ENCODE assay signal across 17 cellular contexts in the genomic region with DNA sequence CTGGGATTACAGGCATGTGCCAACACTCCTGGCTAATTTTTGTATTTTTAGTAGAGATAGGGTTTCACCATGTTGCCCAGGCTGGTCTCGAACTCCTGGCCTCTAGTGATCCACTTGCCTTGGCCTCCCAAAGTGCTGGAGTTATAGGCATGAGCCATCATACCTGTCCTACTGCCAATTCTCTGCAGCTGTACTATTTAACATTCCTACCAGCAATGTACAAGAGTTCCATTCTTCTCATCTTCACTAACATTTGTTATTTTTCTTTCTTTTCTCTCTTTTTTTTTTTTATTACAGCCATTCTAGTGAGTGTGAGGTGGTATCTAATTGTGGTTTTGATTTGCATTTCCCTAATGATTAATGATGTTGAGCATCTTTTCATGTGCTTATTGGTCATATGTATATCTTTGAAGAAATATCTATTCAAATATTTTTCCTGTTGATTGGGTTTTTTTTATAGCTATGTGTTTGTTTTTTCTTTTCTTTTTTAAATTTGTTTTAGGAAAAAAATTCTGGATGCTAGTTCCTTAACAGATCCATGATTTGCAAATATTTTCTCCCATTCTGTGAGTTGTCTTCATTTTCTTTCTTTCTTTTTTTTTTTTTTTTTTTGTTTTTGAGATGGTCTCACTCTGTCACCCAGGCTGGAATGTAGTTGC. TPM values are rescaled to one million over a fixed set of nuclear protein-coding genes. Genes with fewer than 3 reads are reported as not detected.
DNase-seq lines count a peak whose midpoint lies in the region; ATAC-seq, FAIRE-seq and TF ChIP-seq lines count a peak whose summit lies in the region.
"Had no signal": no experiment of that assay in that cellular context is flagged by ENCODE, and none has a peak within 500 bp of the region (broad histone marks: within the 10 kb centered on the region; RNA-seq: fewer than 3 reads in every experiment).

No MANE protein-coding gene starts in this region.

- no peak overlapping the region for H3K27ac Mint-ChIP-seq in CD4-positive, CD25-positive, alpha-beta regulatory T cell
- 0 out of 2 replicates have a peak overlapping the region, but pooled peaks have one; percentile 24 for H3K27ac Mint-ChIP-seq in GM23338
- peak overlapping the region in 1 of 9 donors; percentile 61 for H3K27ac Mint-ChIP-seq in naive thymus-derived CD4-positive, alpha-beta T cell
- no peak overlapping the region for H3K27ac Mint-ChIP-seq in activated CD4-positive, alpha-beta T cell treated with anti-CD3 and anti-CD28 coated beads, Interleukin-2, amount 10 ng/mL, durations not matched to agents 7 days and 5 days

- H3K9ac ChIP-seq in K562 (ENCODE audit: insufficient read depth in 1 of 2, low read depth in 2 of 2, low read length in 2 of 2) = no peak overlapping the region

- CTCF ChIA-PET in K562 (lab: Yijun Ruan, JAX; ENCODE audit: low intra/inter-chr PET ratio) = interaction anchor here (0.6 kb wide), 1 partner anchor 260 kb away, joined by 3 read pairs; no protein-coding TSS in a partner anchor
- CTCF ChIA-PET in naive thymus-derived CD4-positive, alpha-beta T cell (lab: Charles Lee) = no interaction called here
- CTCF ChIA-PET in activated CD4-positive, alpha-beta T cell treated with anti-CD3 and anti-CD28 coated beads, Interleukin-2, amount 10 ng/mL, durations not matched to agents 7 days and 5 days (lab: Charles Lee) = interaction anchor here (0.6 kb wide), 1 partner anchor 11 kb away, joined by 3 read pairs; no protein-coding TSS in a partner anchor

- H3K27ac ChIP-seq in CD4-positive, CD25-positive, alpha-beta regulatory T cell (ENCODE audit: insufficient read depth, low read length, poor library complexity, severe bottlenecking) = no peak overlapping the region
- H3K27ac ChIP-seq in GM23338 (ENCODE audit: low read depth) = no peak overlapping the region
- H3K27ac ChIP-seq in K562 (ENCODE audit: extremely low read depth, low read depth, low read length) = no peak overlapping the region
- H3K27ac ChIP-seq in naive thymus-derived CD4-positive, alpha-beta T cell (ENCODE audit: low read depth, low read length) = no peak overlapping the region
- H3K27ac ChIP-seq: Peyer's patch had no signal

- no TSS peak for BruUV-seq in K562 (replicated peaks; lab: Mats Ljungman, UMichigan)

- peaks cover 98% of the 10 kb centered on the region for H3K79me2 ChIP-seq in GM23338 (replicated peaks; ENCODE audit: insufficient read depth)
- H3K79me2 ChIP-seq in K562 (ENCODE audit: control insufficient read depth, insufficient read depth, low read length) = peaks cover 93% of the 10 kb centered on the region

- H3K4me1 ChIP-seq in CD4-positive, CD25-positive, alpha-beta regulatory T cell (ENCODE audit: control insufficient read depth, insufficient read depth, low read length, poor library complexity, severe bottlenecking) = peaks cover 27% of the 10 kb centered on the region
- H3K4me1 ChIP-seq in GM23338 (ENCODE audit: insufficient read depth) (0 out of 2 replicates have a peak, but pooled peaks cover 4% of the 10 kb centered on the region), K562 (replicated peaks in 1 of 2; ENCODE audit: control insufficient read depth in 2 of 2, insufficient read depth in 2 of 2, low read length in 2 of 2) (peaks cover 10 to 11% of the 10 kb centered on the region in 2 experiments; a peak in 3 of 5 replicates)
- peaks cover 17 to 18% of the 10 kb centered on the region in 2 donors for H3K4me1 ChIP-seq in naive thymus-derived CD4-positive, alpha-beta T cell (ENCODE audit: control insufficient read depth in 2 of 2, insufficient read depth in 2 of 2, low read length in 2 of 2)

- FAIRE-seq in K562 (lab: Jason Lieb, UNC) = no peak

- H3K4me3 ChIP-seq in CD4-positive, CD25-positive, alpha-beta regulatory T cell (ENCODE audit: low read depth, low read length) = peak overlapping the region; percentile 31
- no peak overlapping the region for H3K4me3 ChIP-seq in GM23338
- H3K4me3 ChIP-seq in K562 = no peak overlapping the region
- H3K4me3 ChIP-seq in naive thymus-derived CD4-positive, alpha-beta T cell (ENCODE audit: low read length) = no peak overlapping the region
- H3K4me3 ChIP-seq: Peyer's patch had no signal

- no peaks in the 10 kb centered on the region for H3K9me2 ChIP-seq in GM23338 (ENCODE audit: insufficient read depth)

- no peak for TF ChIP-seq EP300 in K562 (IDR thresholded peaks at IDR 0.05; ENCODE audit: low read length)

- peaks cover 41 to 79% (median 53%) of the 10 kb centered on the region in 4 donors for H3K4me1 Mint-ChIP-seq in CD4-positive, CD25-positive, alpha-beta regulatory T cell
- H3K4me1 Mint-ChIP-seq in GM23338 = peaks cover 17% of the 10 kb centered on the region
- peaks cover 36 to 75% (median 65%) of the 10 kb centered on the region in 7 donors for H3K4me1 Mint-ChIP-seq in naive thymus-derived CD4-positive, alpha-beta T cell
- peaks cover 34% of the 10 kb centered on the region for H3K4me1 Mint-ChIP-seq in activated CD4-positive, alpha-beta T cell treated with anti-CD3 and anti-CD28 coated beads, Interleukin-2, amount 10 ng/mL, durations not matched to agents 7 days and 5 days

- DNase-seq in CD4-positive, CD25-positive, alpha-beta regulatory T cell = no peak
- no peak for DNase-seq in GM23338 (ENCODE audit: low spot score)
- DNase-seq in K562 (ENCODE audit: extremely low read depth in 1 of 4, low spot score in 3 of 4) = no peak
- DNase-seq in naive thymus-derived CD4-positive, alpha-beta T cell = no peak
- DNase-seq in T-helper 2 cell = no peak
- no peak for DNase-seq in activated CD4-positive, alpha-beta T cell treated with anti-CD3 and anti-CD28 coated beads, Interleukin-2, amount 10 ng/mL, durations not matched to agents 7 days and 5 days
- DNase-seq in NCI-H2196 treated with DMSO at 0.1 percent for 48 hours (lab: John Stamatoyannopoulos, UW; ENCODE audit: unreplicated experiment) = no peak
- DNase-seq: AML-193, NCI-H1105, NCI-H1694, NCI-H2227 treated with DMSO at 0.1 percent for 48 hours, NCI-H524, Peyer's patch, Right ventricle myocardium superior had no signal

- H3K4me2 ChIP-seq in GM23338 (no peak overlapping the region), K562 (ENCODE audit: insufficient read depth, low read length) (no peak overlapping the region)

- 100% methylated on average over 1 of the region's 1 CpG for WGBS in K562 (ENCODE audit: insufficient coverage, low coverage, missing lambda C conversion rate)

- no peaks in the 10 kb centered on the region for H3F3A ChIP-seq in GM23338 (replicated peaks; ENCODE audit: low read depth)

- peak overlapping the region in 3 of 4 donors; percentile 11 to 66 (median 45) for H3K4me3 Mint-ChIP-seq in CD4-positive, CD25-positive, alpha-beta regulatory T cell
- H3K4me3 Mint-ChIP-seq in GM23338 = no peak overlapping the region
- H3K4me3 Mint-ChIP-seq in naive thymus-derived CD4-positive, alpha-beta T cell = peak overlapping the region in 9 of 10 donors; percentile 12 to 69 (median 40)
- no peak overlapping the region for H3K4me3 Mint-ChIP-seq in activated CD4-positive, alpha-beta T cell treated with anti-CD3 and anti-CD28 coated beads, Interleukin-2, amount 10 ng/mL, durations not matched to agents 7 days and 5 days

- no peaks in the 10 kb centered on the region for H3K27me3 ChIP-seq in CD4-positive, CD25-positive, alpha-beta regulatory T cell (ENCODE audit: control insufficient read depth, insufficient read depth, low read length)
- H3K27me3 ChIP-seq in GM23338 (ENCODE audit: insufficient read depth) (no peaks in the 10 kb centered on the region), K562 (ENCODE audit: control insufficient read depth in 2 of 2, insufficient read depth in 2 of 2, low read length in 2 of 2) (no peaks in the 10 kb centered on the region)
- H3K27me3 ChIP-seq in naive thymus-derived CD4-positive, alpha-beta T cell (ENCODE audit: control insufficient read depth in 2 of 2, insufficient read depth in 2 of 2, low read length in 2 of 2) = no peaks in the 10 kb centered on the region
- H3K27me3 ChIP-seq: Peyer's patch had no signal

- intact Hi-C loops in K562 (cut with micrococcal nuclease) = no loop called here
- intact Hi-C loops in naive thymus-derived CD4-positive, alpha-beta T cell (cut with micrococcal nuclease) = no loop called here

- no peak for ATAC-seq in CD4-positive, CD25-positive, alpha-beta regulatory T cell (ENCODE audit: low read depth in 2 of 2)
- no peak for ATAC-seq in GM23338
- 0 out of 3 replicates have a peak, but pooled peaks have one; percentile 10 for ATAC-seq in K562
- no peak for ATAC-seq in naive thymus-derived CD4-positive, alpha-beta T cell
- ATAC-seq in HG02588 (IDR thresholded peaks at IDR 0.05; ENCODE audit: unreplicated experiment) = no peak
- ATAC-seq: SK-N-SH treated with all-trans-retinoic acid at 6 μM for 48 hours had no signal

- H4K20me1 ChIP-seq in GM23338 (replicated peaks; ENCODE audit: insufficient read depth) (peaks cover 56% of the 10 kb centered on the region), K562 (replicated peaks; ENCODE audit: control insufficient read depth, insufficient read depth, low read length) (peaks cover 4% of the 10 kb centered on the region)

- H2AFZ ChIP-seq in GM23338 (no peak overlapping the region), K562 (ENCODE audit: low read depth, low read length) (no peak overlapping the region)

- in situ Hi-C loops in K562 (cut with MboI) = no loop called here

- no peaks in the 10 kb centered on the region for H3K9me1 ChIP-seq in K562 (ENCODE audit: control insufficient read depth, insufficient read depth, low read length)

- no peaks in the 10 kb centered on the region for H3K27me3 Mint-ChIP-seq in CD4-positive, CD25-positive, alpha-beta regulatory T cell
- H3K27me3 Mint-ChIP-seq in GM23338 (ENCODE audit: insufficient read depth, low read depth, poor library complexity) = peaks cover 4% of the 10 kb centered on the region
- no peaks in the 10 kb centered on the region for H3K27me3 Mint-ChIP-seq in naive thymus-derived CD4-positive, alpha-beta T cell
- no peaks in the 10 kb centered on the region for H3K27me3 Mint-ChIP-seq in activated CD4-positive, alpha-beta T cell treated with anti-CD3 and anti-CD28 coated beads, Interleukin-2, amount 10 ng/mL, durations not matched to agents 7 days and 5 days

- peaks cover 2% of the 10 kb centered on the region for H3K36me3 ChIP-seq in CD4-positive, CD25-positive, alpha-beta regulatory T cell (ENCODE audit: control insufficient read depth, insufficient read depth, low read length)
- no peaks in the 10 kb centered on the region for H3K36me3 ChIP-seq in GM23338 (ENCODE audit: insufficient read depth)
- H3K36me3 ChIP-seq in K562 (ENCODE audit: control insufficient read depth, insufficient read depth, low read length) = peaks cover 17% of the 10 kb centered on the region; the same call in 1 of the 3 replicates
- H3K36me3 ChIP-seq in naive thymus-derived CD4-positive, alpha-beta T cell (ENCODE audit: control insufficient read depth in 2 of 3, insufficient read depth in 3 of 3, low read length in 3 of 3) = no peaks in the 10 kb centered on the region

- no peak for TF ChIP-seq POLR2A in K562 (conservative IDR thresholded peaks at IDR 0.05)

- no peak for TF ChIP-seq RAD21 in K562 (CRISPR knock-in tag; conservative IDR thresholded peaks at IDR 0.05 in 1 of 2, IDR thresholded peaks at IDR 0.05 in 1 of 2)

- no peak for TF ChIP-seq CTCF in GM23338 (conservative IDR thresholded peaks at IDR 0.05; ENCODE audit: low read depth in 2 of 2)
- no peak for TF ChIP-seq CTCF in K562 (IDR thresholded peaks at IDR 0.05 in 2 of 3, conservative IDR thresholded peaks at IDR 0.05 in 1 of 3; ENCODE audit: insufficient read depth in 2 of 3, low read depth in 1 of 3, low read length in 3 of 3)

- H3K9me3 ChIP-seq in CD4-positive, CD25-positive, alpha-beta regulatory T cell (ENCODE audit: control insufficient read depth in 2 of 2, low read length in 2 of 2) = no peaks in the 10 kb centered on the region
- no peaks in the 10 kb centered on the region for H3K9me3 ChIP-seq in K562 (replicated peaks; ENCODE audit: control insufficient read depth, insufficient read depth, low read depth, low read length)
- no peaks in the 10 kb centered on the region for H3K9me3 ChIP-seq in naive thymus-derived CD4-positive, alpha-beta T cell (ENCODE audit: control insufficient read depth in 2 of 3, low read length in 3 of 3)
- H3K9me3 ChIP-seq: Peyer's patch had no signal

- peaks cover 18% of the 10 kb centered on the region for H3K36me3 Mint-ChIP-seq in CD4-positive, CD25-positive, alpha-beta regulatory T cell
- H3K36me3 Mint-ChIP-seq in GM23338 (ENCODE audit: low read depth) = peaks cover 8% of the 10 kb centered on the region; the same call in 2 of the 3 replicates
- H3K36me3 Mint-ChIP-seq in naive thymus-derived CD4-positive, alpha-beta T cell = peaks cover 0 to 31% (median 20%) of the 10 kb centered on the region in 5 donors
- H3K36me3 Mint-ChIP-seq in activated CD4-positive, alpha-beta T cell treated with anti-CD3 and anti-CD28 coated beads, Interleukin-2, amount 10 ng/mL, durations not matched to agents 7 days and 5 days (ENCODE audit: low read depth) = peaks cover 17% of the 10 kb centered on the region

- H3K9me3 Mint-ChIP-seq in CD4-positive, CD25-positive, alpha-beta regulatory T cell = no peaks in the 10 kb centered on the region
- H3K9me3 Mint-ChIP-seq in GM23338 = no peaks in the 10 kb centered on the region
- peaks cover 0 to 2% (median 0%) of the 10 kb centered on the region in 11 donors for H3K9me3 Mint-ChIP-seq in naive thymus-derived CD4-positive, alpha-beta T cell
- no peaks in the 10 kb centered on the region for H3K9me3 Mint-ChIP-seq in activated CD4-positive, alpha-beta T cell treated with anti-CD3 and anti-CD28 coated beads, Interleukin-2, amount 10 ng/mL, durations not matched to agents 7 days and 5 days

- POLR2A ChIA-PET in K562 (lab: Yijun Ruan, JAX) = interaction anchor here (0.5 to 4.1 kb wide), 6 partner anchors 10 to 1045 kb away, joined by 3 to 18 read pairs (median 4); a partner anchor contains a TSS
- POLR2A ChIA-PET in naive thymus-derived CD4-positive, alpha-beta T cell (lab: Charles Lee) = no interaction called here
- POLR2A ChIA-PET in activated CD4-positive, alpha-beta T cell treated with anti-CD3 and anti-CD28 coated beads, Interleukin-2, amount 10 ng/mL, durations not matched to agents 7 days and 5 days (lab: Charles Lee) = no interaction called here

RNA-seq across cellular contexts. Expression of a gene that starts 17.4 kb away (rescaled TPM):
- total RNA-seq in CD4-positive, CD25-positive, alpha-beta regulatory T cell = 227 TPM
- 10 to 100 TPM; 58.2 to 78.2 (median 64.6) TPM for polyA plus RNA-seq in CD4-positive, CD25-positive, alpha-beta regulatory T cell
- total RNA-seq in GM23338 (2014; rRNA removed; shearing (Covaris generic)) = 119 and 123 TPM in 2 replicates
- polyA plus RNA-seq in GM23338 (2016; fragmentation: Nextera tagmentation; extraction: Ambion mirVana) (58.6 and 73.0 TPM in 2 replicates), K562 (2011; rRNA removed) (138 and 144 TPM in 2 replicates), K562 (2014; fragmentation: Illumina TruSeq; extraction: Trizol) (93.0 and 101 TPM in 2 replicates), K562 (2014; fragmentation: Nextera tagmentation; extraction: Ambion mirVana) (10 to 100 TPM; 38.9 to 39.0 TPM), K562 (2014; rRNA removed) (93.6 and 96.7 TPM in 2 replicates)
- 294 and 721 TPM in 2 replicates for total RNA-seq in K562 (2011; cell fraction: chromatin; rRNA removed; ENCODE audit: low replicate concordance)
- 87.1 and 125 TPM in 2 replicates for total RNA-seq in K562 (2011; cell fraction: nucleolus; rRNA removed)
- total RNA-seq in K562 (2011; cell fraction: nucleoplasm; rRNA removed) = 258 and 400 TPM in 2 replicates
- total RNA-seq in K562 (2014; rRNA removed) (68.1 and 75.8 TPM in 2 replicates), K562 (2014; rRNA removed; fragmentation: Illumina TruSeq; extraction: Trizol) (63.0 and 72.8 TPM in 2 replicates), K562 (2015; rRNA removed; fragmentation: Illumina TruSeq; extraction: Trizol) (73.7 and 78.7 TPM in 2 replicates), K562 (2021) (98.7 and 110 TPM in 2 replicates)
- 62.7 and 95.2 TPM in 2 replicates for polyA plus RNA-seq in K562 (2011; cell fraction: cytosol; rRNA removed)
- 202 and 212 TPM in 2 replicates for polyA plus RNA-seq in K562 (2011; cell fraction: nucleus; rRNA removed)
- polyA plus RNA-seq in K562 (2012) = 68.5 and 82.4 TPM in 2 replicates
- 219 and 272 TPM in 2 replicates for polyA minus RNA-seq in K562 (2011; rRNA and poly(A)+ RNA removed)
- 70.9 and 81.8 TPM in 2 replicates for polyA minus RNA-seq in K562 (2011; cell fraction: cytosol; rRNA and poly(A)+ RNA removed)
- 78.9 and 124 TPM in 2 replicates for polyA minus RNA-seq in K562 (2011; cell fraction: nucleus; rRNA and poly(A)+ RNA removed)
- total RNA-seq in naive thymus-derived CD4-positive, alpha-beta T cell = 100 to 1,000 TPM; 145 to 240 (median 217) TPM
- 10 to 100 TPM; 63.1 to 87.1 TPM for polyA plus RNA-seq in naive thymus-derived CD4-positive, alpha-beta T cell
- total RNA-seq in activated CD4-positive, alpha-beta T cell treated with anti-CD3 and anti-CD28 coated beads, Interleukin-2, amount 10 ng/mL, durations not matched to agents 7 days and 5 days = 100 to 1,000 TPM; 118 TPM

RNA-seq across cellular contexts. Expression of a gene that starts 59.0 kb away (rescaled TPM):
- not detected for total RNA-seq in CD4-positive, CD25-positive, alpha-beta regulatory T cell
- polyA plus RNA-seq in CD4-positive, CD25-positive, alpha-beta regulatory T cell = not detected
- 0.08 TPM in 1 of 2 replicates, not detected in the other for total RNA-seq in GM23338 (2014; rRNA removed; shearing (Covaris generic))
- polyA plus RNA-seq in GM23338 (2016; fragmentation: Nextera tagmentation; extraction: Ambion mirVana) (0.08 TPM in 1 of 2 replicates, not detected in the other), K562 (2011; rRNA removed) (0.13 TPM in 1 of 2 replicates, not detected in the other), K562 (2014; fragmentation: Illumina TruSeq; extraction: Trizol) (not detected in 2 replicates), K562 (2014; fragmentation: Nextera tagmentation; extraction: Ambion mirVana) (not detected), K562 (2014; rRNA removed) (not detected in 2 replicates)
- total RNA-seq in K562 (2011; cell fraction: chromatin; rRNA removed; ENCODE audit: low replicate concordance) = 0.53 TPM in 1 of 2 replicates, not detected in the other
- 0.17 and 0.39 TPM in 2 replicates for total RNA-seq in K562 (2011; cell fraction: nucleolus; rRNA removed)
- 0.23 TPM in 1 of 2 replicates, not detected in the other for total RNA-seq in K562 (2011; cell fraction: nucleoplasm; rRNA removed)
- total RNA-seq in K562 (2014; rRNA removed) (0.05 TPM in 1 of 2 replicates, not detected in the other), K562 (2014; rRNA removed; fragmentation: Illumina TruSeq; extraction: Trizol) (not detected in 2 replicates), K562 (2015; rRNA removed; fragmentation: Illumina TruSeq; extraction: Trizol) (not detected in 2 replicates), K562 (2021) (not detected in 2 replicates)
- polyA plus RNA-seq in K562 (2011; cell fraction: cytosol; rRNA removed) = 0.03 TPM in 1 of 2 replicates, not detected in the other
- 0.17 and 0.20 TPM in 2 replicates for polyA plus RNA-seq in K562 (2011; cell fraction: nucleus; rRNA removed)
- polyA plus RNA-seq in K562 (2012) = 0.03 TPM in 1 of 2 replicates, not detected in the other
- not detected in 2 replicates for polyA minus RNA-seq in K562 (2011; rRNA and poly(A)+ RNA removed)
- polyA minus RNA-seq in K562 (2011; cell fraction: cytosol; rRNA and poly(A)+ RNA removed) = not detected in 2 replicates
- polyA minus RNA-seq in K562 (2011; cell fraction: nucleus; rRNA and poly(A)+ RNA removed) = 0.11 and 0.13 TPM in 2 replicates
- total RNA-seq in naive thymus-derived CD4-positive, alpha-beta T cell = under 1 TPM in 3 of 5 experiments, not detected in 2; 0.13 to 0.96 (median 0.34) TPM
- not detected for polyA plus RNA-seq in naive thymus-derived CD4-positive, alpha-beta T cell
- under 1 TPM; 0.35 to 0.44 TPM for total RNA-seq in activated CD4-positive, alpha-beta T cell treated with anti-CD3 and anti-CD28 coated beads, Interleukin-2, amount 10 ng/mL, durations not matched to agents 7 days and 5 days
- total RNA-seq: LHCN-M2, Right ventricle myocardium superior had no signal

Comparison
In these comparisons a context has a peak if more than half of its experiments do, and no peak if none do; other contexts are left out.
1. H3K4me3 Mint-ChIP-seq: peak in CD4-positive, CD25-positive, alpha-beta regulatory T cell (3 of 4) and naive thymus-derived CD4-positive, alpha-beta T cell (9 of 10); none in GM23338 (single experiment) and activated CD4-positive, alpha-beta T cell treated with anti-CD3 and anti-CD28 coated beads, Interleukin-2, amount 10 ng/mL, durations not matched to agents 7 days and 5 days (single experiment).